Comparison of ENCODE assay signal across 18 cellular contexts in the genomic region with DNA sequence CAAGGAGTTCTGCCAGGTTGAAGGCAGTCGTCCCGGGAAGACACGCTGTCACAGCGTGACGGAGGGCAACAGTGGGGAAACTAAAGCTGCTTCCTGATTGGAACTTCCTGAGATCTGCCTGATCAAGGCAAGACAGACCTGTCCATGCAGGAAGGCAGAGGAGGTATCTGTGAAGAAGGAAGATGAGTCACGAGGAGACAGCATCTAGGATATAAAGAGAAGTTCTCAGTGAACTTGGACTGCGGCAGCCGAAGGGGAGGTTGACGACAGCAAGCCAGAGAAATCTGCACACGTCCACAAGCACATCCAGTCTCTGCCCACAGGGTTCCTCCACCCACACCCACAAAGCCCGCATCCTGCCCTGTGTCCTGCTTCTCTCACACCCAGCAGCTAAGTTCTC. TPM values are rescaled to one million over a fixed set of nuclear protein-coding genes. Genes with fewer than 3 reads are reported as not detected.
DNase-seq lines count a peak whose midpoint lies in the region; ATAC-seq and TF ChIP-seq lines count a peak whose summit lies in the region.
"Had no signal": no experiment of that assay in that cellular context is flagged by ENCODE, and none has a peak within 500 bp of the region (broad histone marks: within the 10 kb centered on the region; RNA-seq: fewer than 3 reads in every experiment).

No MANE protein-coding gene starts in this region.

- peak; percentile 26 for DNase-seq in BE2C
- peak; percentile 62 for DNase-seq in RWPE2 (ENCODE audit: low spot score)
- peak; percentile 13 for DNase-seq in choroid plexus epithelial cell (ENCODE audit: low read depth)
- no peak for DNase-seq in natural killer cell treated with Interleukin-12 subunit alpha and Interleukin-12 subunit beta and Interleukin-15 and Interleukin-18, amount 100 ng/mL, for 72 hours (ENCODE audit: low spot score)
- DNase-seq in pons (ENCODE audit: low spot score), result no peak
- DNase-seq in NCI-H526 (lab: John Stamatoyannopoulos, UW), result no peak
- no peak for DNase-seq in KG1 (lab: John Stamatoyannopoulos, UW)
- DNase-seq: COR-L47; effector memory CD4-positive, alpha-beta T cell; head of caudate nucleus; MM.1S; NCI-H2029; NCI-H774; retina; stimulated activated CD4-positive, alpha-beta T cell treated with anti-CD3 and anti-CD28 coated beads, Interleukin-2, amount 100 ng/mL, for 48 hours; T1000; uterus had no signal

- peaks cover 29% of the 10 kb centered on the region for H3K36me3 Mint-ChIP-seq in natural killer cell treated with Interleukin-12 subunit alpha and Interleukin-12 subunit beta and Interleukin-15 and Interleukin-18, amount 100 ng/mL, for 72 hours

- H3K27me3 ChIP-seq in BE2C (no peaks in the 10 kb centered on the region), RWPE2 (ENCODE audit: insufficient read depth, poor library complexity, severe bottlenecking) (no peaks in the 10 kb centered on the region)
- H3K27me3 ChIP-seq: uterus had no signal

- H3K27ac Mint-ChIP-seq in natural killer cell treated with Interleukin-12 subunit alpha and Interleukin-12 subunit beta and Interleukin-15 and Interleukin-18, amount 100 ng/mL, for 72 hours, result peak overlapping the region in 1 of 2 donors; percentile 10

- H3K36me3 ChIP-seq in BE2C, result peaks cover 13% of the 10 kb centered on the region
- H3K36me3 ChIP-seq in RWPE2 (ENCODE audit: low read depth), result peaks cover 83% of the 10 kb centered on the region
- H3K36me3 ChIP-seq: uterus had no signal

- peaks cover 29 to 30% of the 10 kb centered on the region in 2 donors for H3K4me1 Mint-ChIP-seq in natural killer cell treated with Interleukin-12 subunit alpha and Interleukin-12 subunit beta and Interleukin-15 and Interleukin-18, amount 100 ng/mL, for 72 hours (ENCODE audit: low read depth in 2 of 2)

- ATAC-seq in RWPE2 (ENCODE audit: low read depth), result peak; percentile 87
- ATAC-seq in natural killer cell treated with Interleukin-12 subunit alpha and Interleukin-12 subunit beta and Interleukin-15 and Interleukin-18, amount 100 ng/mL, for 72 hours, result peak; percentile 80 to 85
- ATAC-seq in GM21737 (IDR thresholded peaks at IDR 0.05; ENCODE audit: unreplicated experiment), result no peak

- H3K27ac ChIP-seq in RWPE2 (ENCODE audit: poor library complexity, severe bottlenecking), result peak overlapping the region; percentile 86
- H3K27ac ChIP-seq: uterus had no signal

- TF ChIP-seq CTCF in BE2C (IDR thresholded peaks at IDR 0.05; ENCODE audit: low read depth, low read length), result no peak
- TF ChIP-seq CTCF in RWPE2 (IDR thresholded peaks at IDR 0.05; ENCODE audit: poor library complexity, severe bottlenecking), result no peak
- TF ChIP-seq CTCF in choroid plexus epithelial cell (conservative IDR thresholded peaks at IDR 0.05; ENCODE audit: low read depth, low read length), result no peak

- H3K9me3 ChIP-seq in BE2C (no peaks in the 10 kb centered on the region), RWPE2 (ENCODE audit: severe bottlenecking) (no peaks in the 10 kb centered on the region)
- H3K9me3 ChIP-seq: uterus had no signal

- H3K9me3 Mint-ChIP-seq in natural killer cell treated with Interleukin-12 subunit alpha and Interleukin-12 subunit beta and Interleukin-15 and Interleukin-18, amount 100 ng/mL, for 72 hours, result no peaks in the 10 kb centered on the region

- H3K27me3 Mint-ChIP-seq in natural killer cell treated with Interleukin-12 subunit alpha and Interleukin-12 subunit beta and Interleukin-15 and Interleukin-18, amount 100 ng/mL, for 72 hours, result no peaks in the 10 kb centered on the region

- H3K4me3 ChIP-seq in BE2C (ENCODE audit: low read depth, low read length), result no peak overlapping the region
- no peak overlapping the region for H3K4me3 ChIP-seq in RWPE2 (ENCODE audit: severe bottlenecking)
- no peak overlapping the region for H3K4me3 ChIP-seq in choroid plexus epithelial cell (ENCODE audit: low read depth, low read length)
- H3K4me3 ChIP-seq: uterus had no signal

- peak overlapping the region; percentile 46 for H3K4me3 Mint-ChIP-seq in natural killer cell treated with Interleukin-12 subunit alpha and Interleukin-12 subunit beta and Interleukin-15 and Interleukin-18, amount 100 ng/mL, for 72 hours

- H3K4me1 ChIP-seq in BE2C (peaks cover 17% of the 10 kb centered on the region), RWPE2 (ENCODE audit: insufficient read depth, poor library complexity, severe bottlenecking) (peaks cover 38% of the 10 kb centered on the region)
- H3K4me1 ChIP-seq: uterus had no signal

RNA-seq across cellular contexts. Expression of a gene that starts 38.6 kb away (rescaled TPM):
- polyA plus RNA-seq in BE2C (2012; ENCODE audit: insufficient read depth, insufficient read length, low read depth), result 36.2 TPM
- total RNA-seq in natural killer cell treated with Interleukin-12 subunit alpha and Interleukin-12 subunit beta and Interleukin-15 and Interleukin-18, amount 100 ng/mL, for 72 hours, result 10 to 100 TPM; 48.1 to 61.0 TPM

Comparison
In these comparisons a context has a peak if more than half of its experiments do, and no peak if none do; other contexts are left out.
1. DNase-seq: peak in BE2C (single experiment), RWPE2 (single experiment) and choroid plexus epithelial cell (single experiment); none in natural killer cell treated with Interleukin-12 subunit alpha and Interleukin-12 subunit beta and Interleukin-15 and Interleukin-18, amount 100 ng/mL, for 72 hours (single experiment), pons (single experiment), NCI-H526 (0 of 2) and KG1 (single experiment).